ENCODE assay signal across 9 cellular contexts in the genomic region with DNA sequence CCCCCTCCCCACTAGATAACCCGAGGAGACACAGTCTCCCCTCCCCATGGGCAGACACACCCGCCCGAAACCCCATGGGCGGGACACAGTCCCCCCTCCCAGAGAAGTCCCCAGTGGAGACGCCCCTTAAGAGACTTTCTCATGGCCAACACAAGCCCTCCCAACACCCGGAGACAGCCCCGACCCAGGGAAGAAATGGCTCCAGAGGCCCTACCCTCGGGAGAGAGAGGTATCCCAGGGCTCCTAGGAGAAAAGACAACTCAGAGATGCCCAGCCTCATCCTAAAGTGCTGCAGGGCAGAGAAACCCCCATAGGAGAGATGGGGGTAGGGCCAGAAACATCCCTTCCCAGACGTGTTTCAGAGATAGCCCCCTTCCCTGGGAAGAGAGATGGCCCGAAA. TPM values are rescaled to one million over a fixed set of nuclear protein-coding genes. Genes with fewer than 3 reads are reported as not detected.
DNase-seq lines count a peak whose midpoint lies in the region; ATAC-seq and TF ChIP-seq lines count a peak whose summit lies in the region.
"Had no signal": no experiment of that assay in that cellular context is flagged by ENCODE, and none has a peak within 500 bp of the region (broad histone marks: within the 10 kb centered on the region; RNA-seq: fewer than 3 reads in every experiment).

No MANE protein-coding gene starts in this region.

- no peaks in the 10 kb centered on the region for H3K36me3 Mint-ChIP-seq in activated naive CD4-positive, alpha-beta T cell treated with anti-CD3 and anti-CD28 coated beads for 36 hours (ENCODE audit: low read depth)
- H3K36me3 Mint-ChIP-seq in type B pancreatic cell: no peaks in the 10 kb centered on the region

- peak overlapping the region; percentile 85 for H3K4me3 ChIP-seq in lower lobe of right lung

- no peaks in the 10 kb centered on the region for H3K9me3 ChIP-seq in lower lobe of right lung
- H3K9me3 ChIP-seq: HAP-1 had no signal

- peaks cover 38% of the 10 kb centered on the region for H3K4me1 ChIP-seq in lower lobe of right lung

- ATAC-seq in lower lobe of right lung (no peak), GM18873 (IDR thresholded peaks at IDR 0.05; ENCODE audit: low FRiP score, unreplicated experiment) (no peak)

- peak overlapping the region; percentile 53 for H3K4me3 Mint-ChIP-seq in activated naive CD4-positive, alpha-beta T cell treated with anti-CD3 and anti-CD28 coated beads for 36 hours
- H3K4me3 Mint-ChIP-seq in type B pancreatic cell: peak overlapping the region; percentile 83

- TF ChIP-seq CTCF in lower lobe of right lung (IDR thresholded peaks at IDR 0.05) (no peak), type B pancreatic cell (conservative IDR thresholded peaks at IDR 0.05) (no peak)

- H3K9me3 Mint-ChIP-seq in activated naive CD4-positive, alpha-beta T cell treated with anti-CD3 and anti-CD28 coated beads for 36 hours: no peaks in the 10 kb centered on the region
- H3K9me3 Mint-ChIP-seq in type B pancreatic cell: no peaks in the 10 kb centered on the region

- H3K27me3 ChIP-seq in lower lobe of right lung (ENCODE audit: low read depth): no peaks in the 10 kb centered on the region

- H3K27ac ChIP-seq in angular gyrus (ENCODE audit: low read depth, low read length): peak overlapping the region; percentile 82
- peak overlapping the region; percentile 97 for H3K27ac ChIP-seq in lower lobe of right lung

- H3K36me3 ChIP-seq in lower lobe of right lung: no peaks in the 10 kb centered on the region
- H3K36me3 ChIP-seq: HAP-1 had no signal

- no peaks in the 10 kb centered on the region for H3K27me3 Mint-ChIP-seq in activated naive CD4-positive, alpha-beta T cell treated with anti-CD3 and anti-CD28 coated beads for 36 hours (ENCODE audit: low read depth)
- H3K27me3 Mint-ChIP-seq in type B pancreatic cell: no peaks in the 10 kb centered on the region

- H3K4me1 Mint-ChIP-seq in activated naive CD4-positive, alpha-beta T cell treated with anti-CD3 and anti-CD28 coated beads for 36 hours (ENCODE audit: low read depth): peaks cover 13% of the 10 kb centered on the region
- H3K4me1 Mint-ChIP-seq in type B pancreatic cell (ENCODE audit: unreplicated experiment): peaks cover 20% of the 10 kb centered on the region

- no peak overlapping the region for H3K27ac Mint-ChIP-seq in activated naive CD4-positive, alpha-beta T cell treated with anti-CD3 and anti-CD28 coated beads for 36 hours
- peak overlapping the region; percentile 79 for H3K27ac Mint-ChIP-seq in type B pancreatic cell

- intact Hi-C loops in activated naive CD4-positive, alpha-beta T cell treated with anti-CD3 and anti-CD28 coated beads for 36 hours (cut with micrococcal nuclease): no loop called here
- intact Hi-C loops in lower lobe of right lung (cut with DNase I): no loop called here

- no peak for DNase-seq in activated naive CD4-positive, alpha-beta T cell treated with anti-CD3 and anti-CD28 coated beads for 36 hours
- DNase-seq in activated naive CD4-positive, alpha-beta T cell (lab: John Stamatoyannopoulos, UW): no peak
- DNase-seq in lower lobe of right lung (no peak), type B pancreatic cell (ENCODE audit: extremely low spot score, unreplicated experiment) (no peak), occipital lobe (lab: John Stamatoyannopoulos, UW) (no peak)
- no peak for DNase-seq in activated effector memory CD4-positive, alpha-beta T cell treated with anti-CD3 and anti-CD28 coated beads, Interleukin-2, amount 50 U/mL, for 16 hours

- CTCF ChIA-PET in activated naive CD4-positive, alpha-beta T cell treated with anti-CD3 and anti-CD28 coated beads for 36 hours (lab: Charles Lee): interaction anchor here (1.1 to 1.4 kb wide), 2 partner anchors 29 to 110 kb away, joined by 4 to 11 read pairs; a partner anchor contains a TSS

RNA-seq across cellular contexts. Expression of a gene that starts 27.4 kb away (rescaled TPM):
- not detected for total RNA-seq in activated naive CD4-positive, alpha-beta T cell treated with anti-CD3 and anti-CD28 coated beads for 36 hours
- total RNA-seq in lower lobe of right lung: 55.7 TPM
- total RNA-seq in type B pancreatic cell (ENCODE audit: low replicate concordance): 22.8 and 41.7 TPM in 2 replicates
- total RNA-seq in occipital lobe: 27.0 TPM

Comparison
In these comparisons a context has a peak if more than half of its experiments do, and no peak if none do; other contexts are left out.
1. RNA of a gene that starts 27.4 kb away (total RNA-seq): 55.7 TPM in lower lobe of right lung (single experiment), 27.0 TPM in occipital lobe (single experiment) and 22.8 to 41.7 TPM in type B pancreatic cell; not detected in activated naive CD4-positive, alpha-beta T cell treated with anti-CD3 and anti-CD28 coated beads for 36 hours; every median in the first group is over 10 times any median in the second.